5 cellular contexts compared by ENCODE assay signal in genomic region chr6:85547719-85548118, GRCh38.
"Had no signal": no experiment of that assay in that cellular context is flagged by ENCODE, and none has a peak within 500 bp of the region (broad histone marks: within the 10 kb centered on the region; RNA-seq: fewer than 3 reads in every experiment).

No MANE protein-coding gene starts in this region.

- DNase-seq: H7, KBM-7 had no signal

- H3K4me3 Mint-ChIP-seq: GM23338 had no signal

- H3K27ac Mint-ChIP-seq: GM23338 had no signal

- ATAC-seq: GM23338, HCT116 had no signal

- H3K4me3 ChIP-seq: GM23338, HAP-1 had no signal

- H3K9me3 ChIP-seq: HAP-1 had no signal

- H3K4me1 ChIP-seq: HAP-1 had no signal

- H3K9me3 Mint-ChIP-seq: GM23338 had no signal

- H3K4me1 Mint-ChIP-seq: GM23338 had no signal
